ENCODE assay signal across 8 cellular contexts in genomic region chr11:10455637-10456487, GRCh38. TPM values are rescaled to one million over a fixed set of nuclear protein-coding genes. Genes with fewer than 3 reads are reported as not detected.
A peak's percentile ranks its signal among the peaks of the same experiment; 100 is the strongest.
DNase-seq lines count a peak whose midpoint lies in the region; ATAC-seq and TF ChIP-seq lines count a peak whose summit lies in the region.

No MANE protein-coding gene starts in this region.

- CTCF ChIA-PET in WTC11 (lab: Charles Lee), result interaction anchor here (0.6 to 2.4 kb wide), 7 partner anchors 11 to 279 kb away, joined by 3 to 10 read pairs (median 3); partner anchors contain the start of gene RNF141

- H3K27me3 Mint-ChIP-seq in WTC11 (ENCODE audit: low read depth), result peaks cover 20% of the 10 kb centered on the region

- H3K27me3 ChIP-seq in lower lobe of right lung (ENCODE audit: low read depth), result no peaks in the 10 kb centered on the region

- peak overlapping the region; percentile 53 for H3K27ac Mint-ChIP-seq in WTC11

- H3K9me3 Mint-ChIP-seq in WTC11, result no peaks in the 10 kb centered on the region

- H3K36me3 ChIP-seq in lower lobe of right lung, result no peaks in the 10 kb centered on the region

- POLR2A ChIA-PET in WTC11 (lab: Charles Lee), result interaction anchor here (1.2 kb wide), 1 partner anchor 61 kb away, joined by 3 read pairs; no protein-coding TSS in a partner anchor

- intact Hi-C loops in lower lobe of right lung (cut with DNase I), result no loop called here

- peak; percentile 59 for DNase-seq in NK-92 treated with Interleukin-12 subunit alpha and Interleukin-12 subunit beta, amount 100 ng/mL, for 24 hours (lab: John Stamatoyannopoulos, UW)
- DNase-seq in NK-92 (lab: John Stamatoyannopoulos, UW; ENCODE audit: unreplicated experiment) (no peak), NCI-H2029 treated with DMSO at 0.1 percent for 48 hours (lab: John Stamatoyannopoulos, UW) (peak; percentile 66), WTC11 (ENCODE audit: low spot score) (peak; percentile 35), cardiac fibroblast (ENCODE audit: low read depth in 2 of 2) (peak; percentile 59 to 84), lower lobe of right lung (peak; percentile 67)
- DNase-seq in stimulated activated CD4-positive, alpha-beta T cell treated with anti-CD3 and anti-CD28 coated beads, TNF-alpha, amount 100 ng/mL, for 24 hours (ENCODE audit: low read depth in 3 of 3), result peak; percentile 64 to 75 (median 65)

- no peaks in the 10 kb centered on the region for H3K36me3 Mint-ChIP-seq in WTC11

- TF ChIP-seq CTCF in WTC11 (IDR thresholded peaks at IDR 0.05) (no peak), cardiac fibroblast (IDR thresholded peaks at IDR 0.05; ENCODE audit: low read depth, low read length) (no peak), lower lobe of right lung (IDR thresholded peaks at IDR 0.05) (no peak)

- peaks cover 48% of the 10 kb centered on the region for H3K4me1 ChIP-seq in lower lobe of right lung

- peaks cover 34% of the 10 kb centered on the region for H3K4me1 Mint-ChIP-seq in WTC11

- H3K27ac ChIP-seq in lower lobe of right lung, result peak overlapping the region; percentile 56

- H3K4me3 ChIP-seq in cardiac fibroblast (replicated peaks in 1 of 2; ENCODE audit: low read depth in 2 of 2, low read length in 2 of 2) (peak overlapping the region; percentile 4 to 67), lower lobe of right lung (peak overlapping the region; percentile 44)

- peak; percentile 43 for ATAC-seq in HG02884 (IDR thresholded peaks at IDR 0.05; ENCODE audit: unreplicated experiment)
- ATAC-seq in WTC11, result peak; percentile 60
- peak; percentile 59 to 80 for ATAC-seq in lower lobe of right lung

- H3K4me3 Mint-ChIP-seq in WTC11, result no peak overlapping the region

- H3K9me3 ChIP-seq in lower lobe of right lung, result no peaks in the 10 kb centered on the region

TF ChIP-seq in WTC11, 78 proteins besides CTCF, POLR2A, EP300 and RAD21:
- TF ChIP-seq ZNF423 (CRISPR knock-in tag; IDR thresholded peaks at IDR 0.05) (0 out of 2 replicates have a peak, but pooled peaks have one; percentile 5), USF2 (CRISPR knock-in tag; IDR thresholded peaks at IDR 0.05) (no peak), ZNF263 (CRISPR knock-in tag; IDR thresholded peaks at IDR 0.05; ENCODE audit: low read depth) (no peak), JAZF1 (CRISPR knock-in tag; IDR thresholded peaks at IDR 0.05) (no peak)

RNA-seq across cellular contexts. Expression of gene AMPD3, which starts 0.8 kb away (rescaled TPM):
- total RNA-seq in WTC11 (2021) (5.0 to 7.1 TPM (median 6.4 TPM) in 3 replicates), lower lobe of right lung (9.8 TPM)
